ENCODE assay signal across 11 cellular contexts in the genomic region with DNA sequence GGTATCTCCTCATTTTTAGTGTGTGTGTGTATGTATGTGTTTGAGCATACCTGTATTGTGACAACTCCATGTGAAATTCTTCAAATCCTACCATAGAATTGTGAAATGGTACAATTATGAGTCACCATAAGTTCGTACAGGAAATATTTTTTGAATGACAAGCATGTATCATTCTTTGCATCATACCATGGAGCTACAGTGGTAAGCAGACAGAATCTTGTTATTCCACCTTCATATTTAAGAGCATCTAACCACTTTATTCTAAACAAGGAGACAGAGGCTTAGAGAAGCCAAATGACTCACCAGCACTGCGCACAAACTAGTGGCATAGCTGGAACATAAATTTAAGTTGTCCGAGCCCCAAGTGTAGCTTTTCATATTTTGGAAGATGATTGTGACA. TPM values are rescaled to one million over a fixed set of nuclear protein-coding genes. Genes with fewer than 3 reads are reported as not detected.
DNase-seq lines count a peak whose midpoint lies in the region; ATAC-seq, FAIRE-seq and TF ChIP-seq lines count a peak whose summit lies in the region.
"Had no signal": no experiment of that assay in that cellular context is flagged by ENCODE, and none has a peak within 500 bp of the region (broad histone marks: within the 10 kb centered on the region; RNA-seq: fewer than 3 reads in every experiment).

No MANE protein-coding gene starts in this region.

- POLR2A ChIA-PET in SK-N-SH (lab: Yijun Ruan, JAX) = no interaction called here

- H2AFZ ChIP-seq in SK-N-SH (ENCODE audit: low read depth) (peak overlapping the region; percentile 39; the same call in 1 of the 2 replicates), fibroblast of lung (ENCODE audit: low read length) (no peak overlapping the region)

- no peak for TF ChIP-seq CTCF in SK-N-SH (IDR thresholded peaks at IDR 0.05)
- TF ChIP-seq CTCF in fibroblast of lung (conservative IDR thresholded peaks at IDR 0.05 in 1 of 2, IDR thresholded peaks at IDR 0.05 in 1 of 2; ENCODE audit: low read depth in 1 of 2, low read length in 2 of 2) = no peak
- TF ChIP-seq CTCF in pancreas (IDR thresholded peaks at IDR 0.05) = no peak

- H4K20me1 ChIP-seq in SK-N-SH (ENCODE audit: insufficient read depth) (no peaks in the 10 kb centered on the region), fibroblast of lung (ENCODE audit: control insufficient read depth, extremely low read depth, insufficient read depth, low read length) (no peaks in the 10 kb centered on the region)

- H3K9ac ChIP-seq in SK-N-SH (peak overlapping the region; percentile 2; the same call in 1 of the 2 replicates), fibroblast of lung (ENCODE audit: insufficient read depth, low read length) (no peak overlapping the region)

- intact Hi-C loops in pancreas (cut with DNase I) = no loop called here

- H3K4me2 ChIP-seq in SK-N-SH (0 out of 2 replicates have a peak overlapping the region, but pooled peaks have one; percentile 4), fibroblast of lung (ENCODE audit: extremely low read depth, insufficient read depth, low read length) (no peak overlapping the region)

- no peak for FAIRE-seq in pancreas (lab: Jason Lieb, UNC)

- no peaks in the 10 kb centered on the region for H3K27me3 ChIP-seq in SK-N-SH (ENCODE audit: insufficient read depth)
- H3K27me3 ChIP-seq in fibroblast of lung (ENCODE audit: control insufficient read depth, insufficient read depth, low read length) = no peaks in the 10 kb centered on the region
- H3K27me3 ChIP-seq in pancreas = no peaks in the 10 kb centered on the region

- H3K27ac ChIP-seq in SK-N-SH (ENCODE audit: low read depth in 2 of 2, low read length in 1 of 2) = peak overlapping the region in 1 of 2 experiments; percentile 39; a peak in 1 of 4 replicates
- H3K27ac ChIP-seq in fibroblast of lung (ENCODE audit: insufficient read depth, low read length) = no peak overlapping the region
- no peak overlapping the region for H3K27ac ChIP-seq in pancreas
- H3K27ac ChIP-seq: prostate gland had no signal

- H3K9me3 ChIP-seq in SK-N-SH = no peaks in the 10 kb centered on the region
- H3K9me3 ChIP-seq in fibroblast of lung (ENCODE audit: control insufficient read depth, insufficient read depth, low read depth, low read length) = no peaks in the 10 kb centered on the region
- no peaks in the 10 kb centered on the region for H3K9me3 ChIP-seq in pancreas
- H3K9me3 ChIP-seq: prostate gland had no signal

- H3F3A ChIP-seq in SK-N-SH (replicated peaks; ENCODE audit: insufficient read depth) = peaks cover 7% of the 10 kb centered on the region

- H3K4me3 ChIP-seq in SK-N-SH (ENCODE audit: low read depth in 2 of 2, low read length in 1 of 2) = no peak overlapping the region
- H3K4me3 ChIP-seq in fibroblast of lung (replicated peaks in 1 of 4; ENCODE audit: control extremely low read depth in 1 of 4, insufficient read depth in 1 of 4, low read depth in 3 of 4, low read length in 4 of 4) = no peak overlapping the region
- H3K4me3 ChIP-seq in pancreas = no peak overlapping the region
- H3K4me3 ChIP-seq: prostate gland had no signal

- ATAC-seq in pancreas = no peak

- TF ChIP-seq RAD21 in SK-N-SH (IDR thresholded peaks at IDR 0.05; ENCODE audit: low read length) = no peak

- peak in 1 of 2 experiments; percentile 49; a peak in 1 of 4 replicates for TF ChIP-seq EP300 in SK-N-SH (IDR thresholded peaks at IDR 0.05; ENCODE audit: borderline replicate concordance in 1 of 2, low read depth in 1 of 2, low read length in 1 of 2)

- H3K4me1 ChIP-seq in SK-N-SH (ENCODE audit: control insufficient read depth in 1 of 2, insufficient read depth in 2 of 2, low read depth in 1 of 2, low read length in 1 of 2) = peaks cover 0 to 7% of the 10 kb centered on the region in 2 experiments; a peak in 2 of 4 replicates
- H3K4me1 ChIP-seq in fibroblast of lung (ENCODE audit: control insufficient read depth, extremely low read depth, insufficient read depth, low read length) = peaks cover 6% of the 10 kb centered on the region
- H3K4me1 ChIP-seq in pancreas = no peaks in the 10 kb centered on the region
- H3K4me1 ChIP-seq: prostate gland had no signal

- H3K9me2 ChIP-seq in SK-N-SH = no peaks in the 10 kb centered on the region

- H3K79me2 ChIP-seq in SK-N-SH (ENCODE audit: insufficient read depth) (no peaks in the 10 kb centered on the region), fibroblast of lung (ENCODE audit: control insufficient read depth, insufficient read depth, low read length) (no peaks in the 10 kb centered on the region)

- 41% methylated on average over 3 of the region's 3 CpGs for WGBS in SK-N-SH (ENCODE audit: low lambda C conversion rate)
- WGBS in pancreas, 2 donors = 81 to 87% methylated on average over 3 of the region's 3 CpGs

- H3K36me3 ChIP-seq in SK-N-SH (replicated peaks in 1 of 2; ENCODE audit: control insufficient read depth in 1 of 2, insufficient read depth in 2 of 2, low read length in 1 of 2) (no peaks in the 10 kb centered on the region), fibroblast of lung (ENCODE audit: control insufficient read depth, insufficient read depth, low read length) (no peaks in the 10 kb centered on the region), pancreas (no peaks in the 10 kb centered on the region)
- H3K36me3 ChIP-seq: prostate gland had no signal

- DNase-seq in 8988T (peak; percentile 21), GM04503 (ENCODE audit: low read depth) (peak; percentile 46), SK-N-SH (no peak), fibroblast of lung (ENCODE audit: low read depth in 2 of 2) (peak; percentile 82 to 84), putamen (ENCODE audit: low spot score) (no peak), foreskin melanocyte (no peak), NCI-H187 (lab: John Stamatoyannopoulos, UW) (no peak), pancreas (no peak)
- DNase-seq: DMS79 treated with DMSO at 0.1 percent for 48 hours, NCI-H2029 had no signal

- CTCF ChIA-PET in SK-N-SH (lab: Yijun Ruan, JAX) = interaction anchor here (0.6 kb wide), 1 partner anchor 25 kb away, joined by 3 read pairs; no protein-coding TSS in a partner anchor

TF ChIP-seq in SK-N-SH, 30 proteins besides CTCF, POLR2A, EP300 and RAD21 (continues in another document):
- TF ChIP-seq, protein P1, sequence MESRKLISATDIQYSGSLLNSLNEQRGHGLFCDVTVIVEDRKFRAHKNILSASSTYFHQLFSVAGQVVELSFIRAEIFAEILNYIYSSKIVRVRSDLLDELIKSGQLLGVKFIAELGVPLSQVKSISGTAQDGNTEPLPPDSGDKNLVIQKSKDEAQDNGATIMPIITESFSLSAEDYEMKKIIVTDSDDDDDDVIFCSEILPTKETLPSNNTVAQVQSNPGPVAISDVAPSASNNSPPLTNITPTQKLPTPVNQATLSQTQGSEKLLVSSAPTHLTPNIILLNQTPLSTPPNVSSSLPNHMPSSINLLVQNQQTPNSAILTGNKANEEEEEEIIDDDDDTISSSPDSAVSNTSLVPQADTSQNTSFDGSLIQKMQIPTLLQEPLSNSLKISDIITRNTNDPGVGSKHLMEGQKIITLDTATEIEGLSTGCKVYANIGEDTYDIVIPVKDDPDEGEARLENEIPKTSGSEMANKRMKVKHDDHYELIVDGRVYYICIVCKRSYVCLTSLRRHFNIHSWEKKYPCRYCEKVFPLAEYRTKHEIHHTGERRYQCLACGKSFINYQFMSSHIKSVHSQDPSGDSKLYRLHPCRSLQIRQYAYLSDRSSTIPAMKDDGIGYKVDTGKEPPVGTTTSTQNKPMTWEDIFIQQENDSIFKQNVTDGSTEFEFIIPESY (IDR thresholded peaks at IDR 0.05; ENCODE audit: borderline replicate concordance, low read depth) = no peak
- TF ChIP-seq YY1 (IDR thresholded peaks at IDR 0.05; ENCODE audit: low read depth) = no peak
- TF ChIP-seq TCF12 (IDR thresholded peaks at IDR 0.05) = peak; percentile 36; the same call in 1 of the 2 replicates
- TF ChIP-seq MEF2A (IDR thresholded peaks at IDR 0.05; ENCODE audit: borderline replicate concordance, low read depth) = no peak
- TF ChIP-seq SIN3A (IDR thresholded peaks at IDR 0.05; ENCODE audit: borderline replicate concordance, low read depth, low read length) = no peak
- 0 out of 2 replicates have a peak, but pooled peaks have one; percentile 19 for TF ChIP-seq TEAD4 (IDR thresholded peaks at IDR 0.05; ENCODE audit: borderline replicate concordance, insufficient read depth)
- TF ChIP-seq NFIC (IDR thresholded peaks at IDR 0.05; ENCODE audit: borderline replicate concordance) = peak; percentile 18; the same call in 1 of the 2 replicates
- no peak for TF ChIP-seq RCOR1 (IDR thresholded peaks at IDR 0.05; ENCODE audit: low read length)
- no peak for TF ChIP-seq NRF1 (IDR thresholded peaks at IDR 0.05; ENCODE audit: low read depth, low read length)
- TF ChIP-seq FOSL2 (IDR thresholded peaks at IDR 0.05; ENCODE audit: borderline replicate concordance, low read depth) = peak; percentile 84; the same call in 1 of the 2 replicates
- TF ChIP-seq, protein P2, sequence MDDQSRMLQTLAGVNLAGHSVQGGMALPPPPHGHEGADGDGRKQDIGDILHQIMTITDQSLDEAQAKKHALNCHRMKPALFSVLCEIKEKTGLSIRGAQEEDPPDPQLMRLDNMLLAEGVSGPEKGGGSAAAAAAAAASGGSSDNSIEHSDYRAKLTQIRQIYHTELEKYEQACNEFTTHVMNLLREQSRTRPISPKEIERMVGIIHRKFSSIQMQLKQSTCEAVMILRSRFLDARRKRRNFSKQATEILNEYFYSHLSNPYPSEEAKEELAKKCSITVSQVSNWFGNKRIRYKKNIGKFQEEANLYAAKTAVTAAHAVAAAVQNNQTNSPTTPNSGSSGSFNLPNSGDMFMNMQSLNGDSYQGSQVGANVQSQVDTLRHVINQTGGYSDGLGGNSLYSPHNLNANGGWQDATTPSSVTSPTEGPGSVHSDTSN (IDR thresholded peaks at IDR 0.05) = peak; percentile 64
- no peak for TF ChIP-seq FOXM1 (IDR thresholded peaks at IDR 0.05; ENCODE audit: low read depth)

RNA-seq across cellular contexts. Expression of a gene that starts 4.5 kb away (rescaled TPM):
- polyA plus RNA-seq in SK-N-SH (2012; rRNA removed) (0.02 TPM in 1 of 2 replicates, not detected in the other), fibroblast of lung (4.8 and 10.9 TPM in 2 replicates), pancreas (1 to 10 TPM; 1.4 to 3.0 TPM)
- polyA plus RNA-seq in SK-N-SH (2012; cell fraction: cytosol; rRNA removed) = 0.01 and 0.04 TPM in 2 replicates
- 0.02 TPM in 1 of 2 replicates, not detected in the other for polyA plus RNA-seq in SK-N-SH (2012; cell fraction: nucleus; rRNA removed)
- total RNA-seq in fibroblast of lung (5.6 and 8.2 TPM in 2 replicates), pancreas (1 to 10 TPM in 5 of 6 donors, under 1 TPM in 1; 0.83 to 9.7 (median 2.1) TPM)
- polyA plus RNA-seq in fibroblast of lung (2012) = 3.8 and 8.6 TPM in 2 replicates
- 0.31 and 0.33 TPM in 2 replicates for polyA minus RNA-seq in fibroblast of lung (ENCODE audit: low replicate concordance)

RNA-seq across cellular contexts. Expression of a gene that starts 26.8 kb away (rescaled TPM):
- polyA plus RNA-seq in SK-N-SH (2012; rRNA removed) (13.6 and 18.4 TPM in 2 replicates), fibroblast of lung (33.6 and 34.6 TPM in 2 replicates), pancreas (10 to 100 TPM in 1 of 2 donors, 1 to 10 TPM in 1; 5.2 to 10.2 TPM)
- polyA plus RNA-seq in SK-N-SH (2012; cell fraction: cytosol; rRNA removed) = 17.4 and 17.6 TPM in 2 replicates
- 6.2 and 6.7 TPM in 2 replicates for polyA plus RNA-seq in SK-N-SH (2012; cell fraction: nucleus; rRNA removed)
- total RNA-seq in fibroblast of lung (6.2 and 18.5 TPM in 2 replicates), pancreas (1 to 10 TPM; 5.2 to 9.6 (median 6.8) TPM)
- 27.0 and 30.3 TPM in 2 replicates for polyA plus RNA-seq in fibroblast of lung (2012)
- polyA minus RNA-seq in fibroblast of lung (ENCODE audit: low replicate concordance) = 15.3 and 21.2 TPM in 2 replicates

Comparison
In these comparisons a context has a peak if more than half of its experiments do, and no peak if none do; other contexts are left out.
1. DNase-seq: peak in 8988T (single experiment), GM04503 (single experiment) and fibroblast of lung (2 of 2); none in SK-N-SH (single experiment), putamen (single experiment), foreskin melanocyte (single experiment), NCI-H187 (0 of 2) and pancreas (0 of 6).